Comparison of ENCODE assay signal across 15 cellular contexts in the genomic region with DNA sequence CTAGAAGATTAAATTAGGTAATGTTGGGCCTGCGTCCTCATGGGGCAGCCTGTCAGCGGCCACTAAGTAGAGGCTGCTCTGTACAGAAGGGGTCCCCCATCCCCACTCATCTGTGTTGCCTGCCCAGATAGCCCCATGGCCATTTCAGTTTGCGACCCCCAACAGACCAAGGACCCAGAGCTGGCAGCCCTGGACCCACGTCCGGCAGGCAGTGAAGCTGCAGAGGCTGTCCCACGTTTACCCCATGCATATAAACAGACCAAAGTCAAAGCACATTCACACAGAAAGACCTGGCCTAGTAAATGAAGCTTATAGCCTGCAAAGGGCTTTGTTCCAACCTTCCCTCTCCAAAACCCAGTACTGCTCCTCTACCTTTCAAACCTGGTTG. TPM values are rescaled to one million over a fixed set of nuclear protein-coding genes. Genes with fewer than 3 reads are reported as not detected.
DNase-seq lines count a peak whose midpoint lies in the region; ATAC-seq, FAIRE-seq and TF ChIP-seq lines count a peak whose summit lies in the region.
"Had no signal": no experiment of that assay in that cellular context is flagged by ENCODE, and none has a peak within 500 bp of the region (broad histone marks: within the 10 kb centered on the region; RNA-seq: fewer than 3 reads in every experiment).

No MANE protein-coding gene starts in this region.

- no peak for FAIRE-seq in HepG2 (lab: Jason Lieb, UNC)

- H3K4ac ChIP-seq in trophoblast cell (ENCODE audit: low read depth, low read length): no peak overlapping the region

- TF ChIP-seq CTCF in HepG2 (CRISPR knock-in tag; IDR thresholded peaks at IDR 0.05): no peak
- no peak for TF ChIP-seq CTCF in testis (IDR thresholded peaks at IDR 0.05)
- no peak for TF ChIP-seq CTCF in upper lobe of left lung (IDR thresholded peaks at IDR 0.05)

- H2BK12ac ChIP-seq in trophoblast cell (ENCODE audit: low read length): no peak overlapping the region

- H2BK5ac ChIP-seq in trophoblast cell (ENCODE audit: low read depth, low read length, poor library complexity): no peak overlapping the region

- peaks cover 35% of the 10 kb centered on the region for H4K20me1 ChIP-seq in HepG2 (ENCODE audit: insufficient read depth, low read length)

- TF ChIP-seq EP300 in HepG2 (IDR thresholded peaks at IDR 0.05; ENCODE audit: low read depth in 2 of 2, low read length in 2 of 2): no peak
- TF ChIP-seq EP300 in HepG2 (CRISPR knock-in tag; IDR thresholded peaks at IDR 0.05; ENCODE audit: borderline replicate concordance): no peak
- no peak for TF ChIP-seq EP300 in upper lobe of left lung (IDR thresholded peaks at IDR 0.05)

- H3K9ac ChIP-seq in HepG2 (ENCODE audit: insufficient read depth, low read depth, low read length): peak overlapping the region; percentile 45
- no peak overlapping the region for H3K9ac ChIP-seq in trophoblast cell (ENCODE audit: low read length)

- intact Hi-C loops in HepG2 (cut with micrococcal nuclease; ENCODE audit: unreplicated experiment): loop anchor here (1.0 to 2.0 kb wide), 2 partner anchors 15 to 60 kb away; a partner anchor contains a TSS
- intact Hi-C loops in testis (cut with DNase I; ENCODE audit: low total_unique reads): no loop called here

- H3K9me3 ChIP-seq in HepG2 (ENCODE audit: low read length) (no peaks in the 10 kb centered on the region), testis (no peaks in the 10 kb centered on the region), trophoblast cell (ENCODE audit: insufficient read depth, low read depth, low read length) (no peaks in the 10 kb centered on the region), upper lobe of left lung (no peaks in the 10 kb centered on the region)
- H3K9me3 ChIP-seq: sigmoid colon, uterus had no signal

- H4K91ac ChIP-seq in trophoblast cell (ENCODE audit: low read depth, low read length): no peak overlapping the region

- POLR2A ChIA-PET in activated CD8-positive, alpha-beta T cell treated with anti-CD3 and anti-CD28 coated beads, Interleukin-2, amount 10 ng/mL, durations not matched to agents 7 days and 5 days (lab: Charles Lee): interaction anchor here (0.5 to 1.2 kb wide), 2 partner anchors 11 to 13 kb away, joined by 3 to 5 read pairs; a partner anchor contains a TSS
- POLR2A ChIA-PET in HepG2 (lab: Yijun Ruan, JAX): interaction anchor here (1.6 to 5.8 kb wide), 4 partner anchors 9 to 14 kb away, joined by 6 to 52 read pairs (median 12); a partner anchor contains a TSS

- TF ChIP-seq RAD21 in HepG2 (CRISPR knock-in tag; IDR thresholded peaks at IDR 0.05): no peak

- H3K27ac ChIP-seq in HepG2 (ENCODE audit: extremely low read length, insufficient read depth, low read length) (peak overlapping the region; percentile 68), testis (no peak overlapping the region), trophoblast cell (ENCODE audit: low read depth, low read length) (no peak overlapping the region), upper lobe of left lung (no peak overlapping the region)
- H3K27ac ChIP-seq: sigmoid colon, SK-N-MC, uterus had no signal

- H3K27me3 ChIP-seq in HepG2 (ENCODE audit: control insufficient read depth in 1 of 2, insufficient read depth in 2 of 2, low read length in 2 of 2) (no peaks in the 10 kb centered on the region), testis (no peaks in the 10 kb centered on the region), trophoblast cell (ENCODE audit: insufficient read depth, low read length) (no peaks in the 10 kb centered on the region), upper lobe of left lung (no peaks in the 10 kb centered on the region)
- H3K27me3 ChIP-seq: sigmoid colon, uterus had no signal

- H3K4me1 ChIP-seq in HepG2 (ENCODE audit: insufficient read depth, low read length) (peaks cover 55% of the 10 kb centered on the region), testis (peaks cover 8% of the 10 kb centered on the region), trophoblast cell (ENCODE audit: control insufficient read depth in 1 of 2, insufficient read depth in 2 of 2, low read length in 2 of 2) (peaks cover 8 to 13% of the 10 kb centered on the region in 2 experiments), upper lobe of left lung (peaks cover 19 to 56% (median 25%) of the 10 kb centered on the region in 4 donors)

- no peak overlapping the region for H3K14ac ChIP-seq in trophoblast cell (ENCODE audit: low read length)

- in situ Hi-C loops in HepG2 (cut with HindIII; ENCODE audit: extremely low pct_ligation_motif_present, low pct_unique_long_range_greater_than_20kb): no loop called here

- BruUV-seq in HepG2 (replicated peaks; lab: Mats Ljungman, UMichigan): no TSS peak

- H3K79me2 ChIP-seq in HepG2 (ENCODE audit: insufficient read depth, low read length) (peaks cover 62% of the 10 kb centered on the region), trophoblast cell (ENCODE audit: control insufficient read depth, insufficient read depth, low read length, poor library complexity) (peaks cover 15% of the 10 kb centered on the region)

- no peak overlapping the region for H2BK120ac ChIP-seq in trophoblast cell (ENCODE audit: insufficient read depth, low read length, poor library complexity)

- no peak overlapping the region for H4K12ac ChIP-seq in trophoblast cell (ENCODE audit: low read depth, low read length)

- H3K4me3 Mint-ChIP-seq in activated CD8-positive, alpha-beta T cell treated with anti-CD3 and anti-CD28 coated beads, Interleukin-2, amount 10 ng/mL, durations not matched to agents 7 days and 5 days: no peak overlapping the region

- no peaks in the 10 kb centered on the region for H3K27me3 Mint-ChIP-seq in activated CD8-positive, alpha-beta T cell treated with anti-CD3 and anti-CD28 coated beads, Interleukin-2, amount 10 ng/mL, durations not matched to agents 7 days and 5 days (ENCODE audit: low read depth)

- H3K4me3 ChIP-seq in HepG2 (replicated peaks in 1 of 3; ENCODE audit: insufficient read depth in 1 of 3, low read depth in 2 of 3, low read length in 3 of 3) (peak overlapping the region in 2 of 3 experiments; percentile 13 to 84; a peak in 3 of 6 replicates), testis (no peak overlapping the region), trophoblast cell (ENCODE audit: low read depth, low read length) (no peak overlapping the region), upper lobe of left lung (no peak overlapping the region)
- H3K4me3 ChIP-seq: sigmoid colon, SK-N-MC, uterus had no signal

- peaks cover 9% of the 10 kb centered on the region for H3K79me1 ChIP-seq in trophoblast cell (ENCODE audit: low read length)

- H2AK5ac ChIP-seq in trophoblast cell (ENCODE audit: low read length): no peak overlapping the region

- H3K9me3 Mint-ChIP-seq in activated CD8-positive, alpha-beta T cell treated with anti-CD3 and anti-CD28 coated beads, Interleukin-2, amount 10 ng/mL, durations not matched to agents 7 days and 5 days (ENCODE audit: insufficient read depth): no peaks in the 10 kb centered on the region

- CTCF ChIA-PET in activated CD8-positive, alpha-beta T cell treated with anti-CD3 and anti-CD28 coated beads, Interleukin-2, amount 10 ng/mL, durations not matched to agents 7 days and 5 days (lab: Charles Lee): interaction anchor here (0.9 to 1.8 kb wide), 2 partner anchors 10 to 14 kb away, joined by 3 to 6 read pairs; no protein-coding TSS in a partner anchor
- CTCF ChIA-PET in HepG2 (lab: Yijun Ruan, JAX; ENCODE audit: low intra/inter-chr PET ratio, low total read pairs): interaction anchor here (1.0 kb wide), 1 partner anchor 14 kb away, joined by 3 read pairs; a partner anchor contains a TSS

- H3K36me3 ChIP-seq in HepG2 (replicated peaks in 1 of 2; ENCODE audit: control insufficient read depth in 1 of 2, insufficient read depth in 2 of 2, low read length in 2 of 2) (peaks cover 27 to 51% of the 10 kb centered on the region in 2 experiments), testis (ENCODE audit: low read depth, missing control alignments) (no peaks in the 10 kb centered on the region), trophoblast cell (ENCODE audit: control insufficient read depth in 1 of 2, insufficient read depth in 2 of 2, low read length in 2 of 2) (peaks cover 58 to 63% of the 10 kb centered on the region in 2 experiments), upper lobe of left lung (peaks cover 26 to 72% (median 50%) of the 10 kb centered on the region in 4 donors)
- H3K36me3 ChIP-seq: uterus had no signal

- peaks cover 35% of the 10 kb centered on the region for H3K4me1 Mint-ChIP-seq in activated CD8-positive, alpha-beta T cell treated with anti-CD3 and anti-CD28 coated beads, Interleukin-2, amount 10 ng/mL, durations not matched to agents 7 days and 5 days (ENCODE audit: low read depth)

- H3K27ac Mint-ChIP-seq in activated CD8-positive, alpha-beta T cell treated with anti-CD3 and anti-CD28 coated beads, Interleukin-2, amount 10 ng/mL, durations not matched to agents 7 days and 5 days: peak overlapping the region; percentile 43

- H3K4me2 ChIP-seq in HepG2 (ENCODE audit: low read depth, low read length): peak overlapping the region; percentile 80
- no peak overlapping the region for H3K4me2 ChIP-seq in trophoblast cell (ENCODE audit: low read length)

- TF ChIP-seq POLR2A in HepG2 (IDR thresholded peaks at IDR 0.05; ENCODE audit: insufficient read depth in 1 of 2, low read depth in 2 of 2, low read length in 2 of 2) (peak in 1 of 2 experiments; percentile 40; a peak in 2 of 4 replicates), testis (IDR thresholded peaks at IDR 0.05) (no peak), upper lobe of left lung (IDR thresholded peaks at IDR 0.05) (no peak)

- ATAC-seq in activated CD8-positive, alpha-beta T cell treated with anti-CD3 and anti-CD28 coated beads, Interleukin-2, amount 10 ng/mL, durations not matched to agents 7 days and 5 days: no peak
- ATAC-seq in HepG2 (no peak; the same call in 2 of the 3 replicates), upper lobe of left lung (ENCODE audit: low FRiP score in 2 of 2) (no peak)

- H3K23ac ChIP-seq in trophoblast cell (ENCODE audit: low read length): no peak overlapping the region

- DNase-seq in activated effector memory CD4-positive, alpha-beta T cell treated with anti-CD3 and anti-CD28 coated beads, Interleukin-2, amount 50 U/mL, for 16 hours: peak; percentile 52
- no peak for DNase-seq in activated effector memory CD4-positive, alpha-beta T cell treated with Interleukin-2 at 50 U/mL for 16 hours
- no peak for DNase-seq in activated CD8-positive, alpha-beta T cell treated with anti-CD3 and anti-CD28 coated beads, Interleukin-2, amount 10 ng/mL, durations not matched to agents 7 days and 5 days
- DNase-seq in HepG2 (ENCODE audit: low spot score) (no peak), testis (peak; percentile 11), trophoblast cell (no peak), upper lobe of left lung (no peak), HuH-7 (ENCODE audit: low spot score) (no peak)
- DNase-seq: activated CD4-positive, CD25-positive, alpha-beta regulatory T cell; cerebellar nuclear complex; NCI-H1436 treated with DMSO at 0.1 percent for 48 hours; NCI-H774; sigmoid colon; uterus had no signal

- WGBS in HepG2 (ENCODE audit: low lambda C conversion rate): 74% methylated on average over 5 of the region's 6 CpGs
- WGBS in testis, 2 donors: 82 to 87% methylated on average over 6 of the region's 6 CpGs
- no CpG with 5 or more reads among the region's 6 CpGs for WGBS in trophoblast cell (ENCODE audit: extremely low coverage, insufficient coverage, insufficient read length)
- 89 to 90% methylated on average over 6 of the region's 6 CpGs for WGBS in upper lobe of left lung, 2 donors

- H2AFZ ChIP-seq in HepG2 (ENCODE audit: low read length) (no peak overlapping the region), trophoblast cell (ENCODE audit: insufficient read depth, low read length, poor library complexity) (no peak overlapping the region)

- no peak overlapping the region for H3K18ac ChIP-seq in trophoblast cell (ENCODE audit: low read length)

- H4K8ac ChIP-seq in trophoblast cell (ENCODE audit: low read depth, low read length): no peak overlapping the region

- H3K36me3 Mint-ChIP-seq in activated CD8-positive, alpha-beta T cell treated with anti-CD3 and anti-CD28 coated beads, Interleukin-2, amount 10 ng/mL, durations not matched to agents 7 days and 5 days (ENCODE audit: low read depth): peaks cover 68% of the 10 kb centered on the region

RNA-seq across cellular contexts. Expression of a gene that starts 4.6 kb away (rescaled TPM):
- 10 to 100 TPM; 15.2 to 16.0 TPM for total RNA-seq in activated CD8-positive, alpha-beta T cell treated with anti-CD3 and anti-CD28 coated beads, Interleukin-2, amount 10 ng/mL, durations not matched to agents 7 days and 5 days
- total RNA-seq in HepG2 (2016; rRNA removed; fragmentation: Illumina TruSeq; extraction: Trizol) (26.8 and 48.8 TPM in 2 replicates), testis (10 to 100 TPM; 25.7 to 27.9 TPM), upper lobe of left lung (10 to 100 TPM in 5 of 6 donors, 1 to 10 TPM in 1; 6.9 to 22.0 (median 13.5) TPM)
- total RNA-seq in HepG2 (2016; cell fraction: cytosol; rRNA removed; fragmentation: Illumina TruSeq; extraction: Trizol; ENCODE audit: low read depth): 18.2 and 24.6 TPM in 2 replicates
- 28.5 and 44.0 TPM in 2 replicates for total RNA-seq in HepG2 (2016; cell fraction: insoluble cytoplasmic fraction; rRNA removed; fragmentation: Illumina TruSeq; extraction: Trizol)
- total RNA-seq in HepG2 (2016; cell fraction: membrane; rRNA removed; fragmentation: Illumina TruSeq; extraction: Trizol): 38.4 and 44.7 TPM in 2 replicates
- total RNA-seq in HepG2 (2016; cell fraction: nucleus; rRNA removed; fragmentation: Illumina TruSeq; extraction: Trizol): 29.9 and 30.3 TPM in 2 replicates
- polyA plus RNA-seq in HepG2 (2011; rRNA removed) (12.4 and 15.5 TPM in 2 replicates), testis (ENCODE audit: insufficient read depth, low read depth, low replicate concordance) (3.9 TPM)
- polyA plus RNA-seq in HepG2 (2011; cell fraction: cytosol; rRNA removed): 22.8 and 23.1 TPM in 2 replicates
- 24.7 and 25.0 TPM in 2 replicates for polyA plus RNA-seq in HepG2 (2011; cell fraction: nucleus; rRNA removed)
- polyA plus RNA-seq in HepG2 (2012): 6.4 and 8.7 TPM in 2 replicates
- polyA plus RNA-seq in HepG2 (2016; cell fraction: cytosol; fragmentation: Illumina TruSeq; extraction: Trizol; ENCODE audit: low read depth): 23.5 and 29.1 TPM in 2 replicates
- 23.7 and 27.1 TPM in 2 replicates for polyA plus RNA-seq in HepG2 (2016; cell fraction: insoluble cytoplasmic fraction; fragmentation: Illumina TruSeq; extraction: Trizol; ENCODE audit: low read depth)
- polyA plus RNA-seq in HepG2 (2016; cell fraction: membrane; fragmentation: Illumina TruSeq; extraction: Trizol; ENCODE audit: low read depth): 21.1 and 25.6 TPM in 2 replicates
- 37.8 and 54.6 TPM in 2 replicates for polyA plus RNA-seq in HepG2 (2016; cell fraction: nucleus; fragmentation: Illumina TruSeq; extraction: Trizol; ENCODE audit: insufficient read depth, low read depth)
- 4.4 and 16.0 TPM in 2 replicates for polyA minus RNA-seq in HepG2 (2011; rRNA and poly(A)+ RNA removed; ENCODE audit: low replicate concordance)
- polyA minus RNA-seq in HepG2 (2011; cell fraction: cytosol; rRNA and poly(A)+ RNA removed): 15.6 and 19.5 TPM in 2 replicates
- 6.3 and 19.4 TPM in 2 replicates for polyA minus RNA-seq in HepG2 (2011; cell fraction: nucleus; rRNA and poly(A)+ RNA removed)
- 9.9 and 10.6 TPM in 2 replicates for polyA plus RNA-seq in trophoblast cell (2013)

RNA-seq across cellular contexts. Expression of a gene that starts 13.6 kb away (rescaled TPM):
- total RNA-seq in activated CD8-positive, alpha-beta T cell treated with anti-CD3 and anti-CD28 coated beads, Interleukin-2, amount 10 ng/mL, durations not matched to agents 7 days and 5 days: 10 to 100 TPM; 37.6 to 37.7 TPM
- 52.1 and 55.3 TPM in 2 replicates for total RNA-seq in HepG2 (2016; rRNA removed; fragmentation: Illumina TruSeq; extraction: Trizol)
- total RNA-seq in HepG2 (2016; cell fraction: cytosol; rRNA removed; fragmentation: Illumina TruSeq; extraction: Trizol; ENCODE audit: low read depth): 10.7 and 10.9 TPM in 2 replicates
- total RNA-seq in HepG2 (2016; cell fraction: insoluble cytoplasmic fraction; rRNA removed; fragmentation: Illumina TruSeq; extraction: Trizol): 51.4 and 55.0 TPM in 2 replicates
- total RNA-seq in HepG2 (2016; cell fraction: membrane; rRNA removed; fragmentation: Illumina TruSeq; extraction: Trizol): 19.3 and 21.7 TPM in 2 replicates
- 36.9 and 39.9 TPM in 2 replicates for total RNA-seq in HepG2 (2016; cell fraction: nucleus; rRNA removed; fragmentation: Illumina TruSeq; extraction: Trizol)
- polyA plus RNA-seq in HepG2 (2011; rRNA removed): 45.5 and 53.9 TPM in 2 replicates
- 41.6 and 42.2 TPM in 2 replicates for polyA plus RNA-seq in HepG2 (2011; cell fraction: cytosol; rRNA removed)
- polyA plus RNA-seq in HepG2 (2011; cell fraction: nucleus; rRNA removed): 54.2 and 55.8 TPM in 2 replicates
- 25.6 and 25.8 TPM in 2 replicates for polyA plus RNA-seq in HepG2 (2012)
- polyA plus RNA-seq in HepG2 (2016; cell fraction: cytosol; fragmentation: Illumina TruSeq; extraction: Trizol; ENCODE audit: low read depth): 4.5 and 4.6 TPM in 2 replicates
- 43.6 and 45.3 TPM in 2 replicates for polyA plus RNA-seq in HepG2 (2016; cell fraction: insoluble cytoplasmic fraction; fragmentation: Illumina TruSeq; extraction: Trizol; ENCODE audit: low read depth)
- 8.1 and 10.3 TPM in 2 replicates for polyA plus RNA-seq in HepG2 (2016; cell fraction: membrane; fragmentation: Illumina TruSeq; extraction: Trizol; ENCODE audit: low read depth)
- 58.0 and 62.4 TPM in 2 replicates for polyA plus RNA-seq in HepG2 (2016; cell fraction: nucleus; fragmentation: Illumina TruSeq; extraction: Trizol; ENCODE audit: insufficient read depth, low read depth)
- polyA minus RNA-seq in HepG2 (2011; rRNA and poly(A)+ RNA removed; ENCODE audit: low replicate concordance): 107 and 148 TPM in 2 replicates
- polyA minus RNA-seq in HepG2 (2011; cell fraction: cytosol; rRNA and poly(A)+ RNA removed): 58.2 and 58.3 TPM in 2 replicates
- 63.6 and 70.5 TPM in 2 replicates for polyA minus RNA-seq in HepG2 (2011; cell fraction: nucleus; rRNA and poly(A)+ RNA removed)
- 10 to 100 TPM; 90.8 to 96.6 TPM for total RNA-seq in testis
- 74.1 TPM for polyA plus RNA-seq in testis (ENCODE audit: insufficient read depth, low read depth, low replicate concordance)
- polyA plus RNA-seq in trophoblast cell (2013): 21.2 and 21.4 TPM in 2 replicates
- 10 to 100 TPM; 33.5 to 62.9 (median 37.0) TPM for total RNA-seq in upper lobe of left lung

RNA-seq across cellular contexts. Expression of a gene that starts 13.8 kb away (rescaled TPM):
- 10 to 100 TPM; 35.3 to 36.0 TPM for total RNA-seq in activated CD8-positive, alpha-beta T cell treated with anti-CD3 and anti-CD28 coated beads, Interleukin-2, amount 10 ng/mL, durations not matched to agents 7 days and 5 days
- total RNA-seq in HepG2 (2016; rRNA removed; fragmentation: Illumina TruSeq; extraction: Trizol) (114 and 144 TPM in 2 replicates), testis (10 to 100 TPM; 16.2 to 17.2 TPM), upper lobe of left lung (10 to 100 TPM in 4 of 6 donors, 1 to 10 TPM in 2; 2.7 to 21.0 (median 14.1) TPM)
- 18.2 and 22.3 TPM in 2 replicates for total RNA-seq in HepG2 (2016; cell fraction: cytosol; rRNA removed; fragmentation: Illumina TruSeq; extraction: Trizol; ENCODE audit: low read depth)
- total RNA-seq in HepG2 (2016; cell fraction: insoluble cytoplasmic fraction; rRNA removed; fragmentation: Illumina TruSeq; extraction: Trizol): 111 and 158 TPM in 2 replicates
- total RNA-seq in HepG2 (2016; cell fraction: membrane; rRNA removed; fragmentation: Illumina TruSeq; extraction: Trizol): 44.6 and 49.9 TPM in 2 replicates
- 41.5 and 45.6 TPM in 2 replicates for total RNA-seq in HepG2 (2016; cell fraction: nucleus; rRNA removed; fragmentation: Illumina TruSeq; extraction: Trizol)
- polyA plus RNA-seq in HepG2 (2011; rRNA removed) (14.0 and 15.3 TPM in 2 replicates), testis (ENCODE audit: insufficient read depth, low read depth, low replicate concordance) (22.4 TPM)
- 14.2 and 20.2 TPM in 2 replicates for polyA plus RNA-seq in HepG2 (2011; cell fraction: cytosol; rRNA removed)
- 6.7 and 10.3 TPM in 2 replicates for polyA plus RNA-seq in HepG2 (2011; cell fraction: nucleus; rRNA removed)
- polyA plus RNA-seq in HepG2 (2012): 36.0 and 46.6 TPM in 2 replicates
- polyA plus RNA-seq in HepG2 (2016; cell fraction: cytosol; fragmentation: Illumina TruSeq; extraction: Trizol; ENCODE audit: low read depth): 8.3 and 9.9 TPM in 2 replicates
- 140 and 161 TPM in 2 replicates for polyA plus RNA-seq in HepG2 (2016; cell fraction: insoluble cytoplasmic fraction; fragmentation: Illumina TruSeq; extraction: Trizol; ENCODE audit: low read depth)
- 25.6 and 25.8 TPM in 2 replicates for polyA plus RNA-seq in HepG2 (2016; cell fraction: membrane; fragmentation: Illumina TruSeq; extraction: Trizol; ENCODE audit: low read depth)
- polyA plus RNA-seq in HepG2 (2016; cell fraction: nucleus; fragmentation: Illumina TruSeq; extraction: Trizol; ENCODE audit: insufficient read depth, low read depth): 69.5 and 74.1 TPM in 2 replicates
- polyA minus RNA-seq in HepG2 (2011; rRNA and poly(A)+ RNA removed; ENCODE audit: low replicate concordance): 18.1 and 22.6 TPM in 2 replicates
- 14.7 and 15.0 TPM in 2 replicates for polyA minus RNA-seq in HepG2 (2011; cell fraction: cytosol; rRNA and poly(A)+ RNA removed)
- polyA minus RNA-seq in HepG2 (2011; cell fraction: nucleus; rRNA and poly(A)+ RNA removed): 21.9 and 26.0 TPM in 2 replicates
- 19.3 and 20.2 TPM in 2 replicates for polyA plus RNA-seq in trophoblast cell (2013)

RNA-seq across cellular contexts. Expression of a gene that starts 14.6 kb away (rescaled TPM):
- 10 to 100 TPM; 31.4 to 33.7 TPM for total RNA-seq in activated CD8-positive, alpha-beta T cell treated with anti-CD3 and anti-CD28 coated beads, Interleukin-2, amount 10 ng/mL, durations not matched to agents 7 days and 5 days
- 21.0 and 27.9 TPM in 2 replicates for total RNA-seq in HepG2 (2016; rRNA removed; fragmentation: Illumina TruSeq; extraction: Trizol)
- 22.9 and 26.6 TPM in 2 replicates for total RNA-seq in HepG2 (2016; cell fraction: cytosol; rRNA removed; fragmentation: Illumina TruSeq; extraction: Trizol; ENCODE audit: low read depth)
- total RNA-seq in HepG2 (2016; cell fraction: insoluble cytoplasmic fraction; rRNA removed; fragmentation: Illumina TruSeq; extraction: Trizol): 20.6 and 26.3 TPM in 2 replicates
- 35.0 and 37.1 TPM in 2 replicates for total RNA-seq in HepG2 (2016; cell fraction: membrane; rRNA removed; fragmentation: Illumina TruSeq; extraction: Trizol)
- 20.1 and 24.2 TPM in 2 replicates for total RNA-seq in HepG2 (2016; cell fraction: nucleus; rRNA removed; fragmentation: Illumina TruSeq; extraction: Trizol)
- 13.2 and 15.7 TPM in 2 replicates for polyA plus RNA-seq in HepG2 (2011; rRNA removed)
- 13.5 TPM in 2 replicates for polyA plus RNA-seq in HepG2 (2011; cell fraction: cytosol; rRNA removed)
- polyA plus RNA-seq in HepG2 (2011; cell fraction: nucleus; rRNA removed): 19.8 and 23.6 TPM in 2 replicates
- polyA plus RNA-seq in HepG2 (2012): 35.1 and 39.0 TPM in 2 replicates
- 17.7 and 22.9 TPM in 2 replicates for polyA plus RNA-seq in HepG2 (2016; cell fraction: cytosol; fragmentation: Illumina TruSeq; extraction: Trizol; ENCODE audit: low read depth)
- 25.9 and 27.3 TPM in 2 replicates for polyA plus RNA-seq in HepG2 (2016; cell fraction: insoluble cytoplasmic fraction; fragmentation: Illumina TruSeq; extraction: Trizol; ENCODE audit: low read depth)
- 29.1 and 33.5 TPM in 2 replicates for polyA plus RNA-seq in HepG2 (2016; cell fraction: membrane; fragmentation: Illumina TruSeq; extraction: Trizol; ENCODE audit: low read depth)
- polyA plus RNA-seq in HepG2 (2016; cell fraction: nucleus; fragmentation: Illumina TruSeq; extraction: Trizol; ENCODE audit: insufficient read depth, low read depth): 40.5 and 45.1 TPM in 2 replicates
- polyA minus RNA-seq in HepG2 (2011; rRNA and poly(A)+ RNA removed; ENCODE audit: low replicate concordance): 26.2 and 31.9 TPM in 2 replicates
- 8.4 and 11.2 TPM in 2 replicates for polyA minus RNA-seq in HepG2 (2011; cell fraction: cytosol; rRNA and poly(A)+ RNA removed)
- 15.3 and 19.3 TPM in 2 replicates for polyA minus RNA-seq in HepG2 (2011; cell fraction: nucleus; rRNA and poly(A)+ RNA removed)
- 10 to 100 TPM; 39.8 to 43.1 TPM for total RNA-seq in testis
- polyA plus RNA-seq in testis (ENCODE audit: insufficient read depth, low read depth, low replicate concordance): 31.9 TPM
- 24.7 and 25.2 TPM in 2 replicates for polyA plus RNA-seq in trophoblast cell (2013)
- 10 to 100 TPM; 27.8 to 48.6 (median 32.9) TPM for total RNA-seq in upper lobe of left lung

RNA-seq across cellular contexts. Expression of a gene that starts 25.8 kb away (rescaled TPM):
- total RNA-seq in activated CD8-positive, alpha-beta T cell treated with anti-CD3 and anti-CD28 coated beads, Interleukin-2, amount 10 ng/mL, durations not matched to agents 7 days and 5 days: 1 to 10 TPM; 1.4 to 1.8 TPM
- total RNA-seq in HepG2 (2016; rRNA removed; fragmentation: Illumina TruSeq; extraction: Trizol) (6.4 and 14.4 TPM in 2 replicates), testis (1 to 10 TPM in 1 of 2 donors, not detected in 1; 1.4 TPM), upper lobe of left lung (1 to 10 TPM in 2 of 6 donors, under 1 TPM in 2, not detected in 2; 0.43 to 2.6 (median 1.1) TPM)
- 2.9 and 4.8 TPM in 2 replicates for total RNA-seq in HepG2 (2016; cell fraction: cytosol; rRNA removed; fragmentation: Illumina TruSeq; extraction: Trizol; ENCODE audit: low read depth)
- 9.7 and 13.1 TPM in 2 replicates for total RNA-seq in HepG2 (2016; cell fraction: insoluble cytoplasmic fraction; rRNA removed; fragmentation: Illumina TruSeq; extraction: Trizol)
- total RNA-seq in HepG2 (2016; cell fraction: membrane; rRNA removed; fragmentation: Illumina TruSeq; extraction: Trizol): 4.0 and 4.4 TPM in 2 replicates
- total RNA-seq in HepG2 (2016; cell fraction: nucleus; rRNA removed; fragmentation: Illumina TruSeq; extraction: Trizol): 9.6 and 11.2 TPM in 2 replicates
- polyA plus RNA-seq in HepG2 (2011; rRNA removed) (9.8 and 10.5 TPM in 2 replicates), testis (ENCODE audit: insufficient read depth, low read depth, low replicate concordance) (1.6 TPM)
- 8.0 and 12.8 TPM in 2 replicates for polyA plus RNA-seq in HepG2 (2011; cell fraction: cytosol; rRNA removed)
- polyA plus RNA-seq in HepG2 (2011; cell fraction: nucleus; rRNA removed): 3.0 and 4.5 TPM in 2 replicates
- 6.0 and 10.3 TPM in 2 replicates for polyA plus RNA-seq in HepG2 (2012)
- 3.8 and 4.3 TPM in 2 replicates for polyA plus RNA-seq in HepG2 (2016; cell fraction: cytosol; fragmentation: Illumina TruSeq; extraction: Trizol; ENCODE audit: low read depth)
- polyA plus RNA-seq in HepG2 (2016; cell fraction: insoluble cytoplasmic fraction; fragmentation: Illumina TruSeq; extraction: Trizol; ENCODE audit: low read depth): 7.5 and 10.5 TPM in 2 replicates
- 3.5 and 4.2 TPM in 2 replicates for polyA plus RNA-seq in HepG2 (2016; cell fraction: membrane; fragmentation: Illumina TruSeq; extraction: Trizol; ENCODE audit: low read depth)
- 17.8 and 20.3 TPM in 2 replicates for polyA plus RNA-seq in HepG2 (2016; cell fraction: nucleus; fragmentation: Illumina TruSeq; extraction: Trizol; ENCODE audit: insufficient read depth, low read depth)
- polyA minus RNA-seq in HepG2 (2011; rRNA and poly(A)+ RNA removed; ENCODE audit: low replicate concordance): 1.3 and 10.3 TPM in 2 replicates
- polyA minus RNA-seq in HepG2 (2011; cell fraction: cytosol; rRNA and poly(A)+ RNA removed): 1.6 and 2.7 TPM in 2 replicates
- polyA minus RNA-seq in HepG2 (2011; cell fraction: nucleus; rRNA and poly(A)+ RNA removed): 6.2 and 6.7 TPM in 2 replicates
- polyA plus RNA-seq in trophoblast cell (2013): 0.11 and 0.14 TPM in 2 replicates
- total RNA-seq: sigmoid colon had no signal

Comparison
In these comparisons a context has a peak if more than half of its experiments do, and no peak if none do; other contexts are left out.
1. DNase-seq: peak in activated effector memory CD4-positive, alpha-beta T cell treated with anti-CD3 and anti-CD28 coated beads, Interleukin-2, amount 50 U/mL, for 16 hours (single experiment) and testis (single experiment); none in activated effector memory CD4-positive, alpha-beta T cell treated with Interleukin-2 at 50 U/mL for 16 hours (single experiment), activated CD8-positive, alpha-beta T cell treated with anti-CD3 and anti-CD28 coated beads, Interleukin-2, amount 10 ng/mL, durations not matched to agents 7 days and 5 days (single experiment), HepG2 (single experiment), trophoblast cell (0 of 2), upper lobe of left lung (0 of 2) and HuH-7 (single experiment).
2. H3K4me3 ChIP-seq: peak in HepG2 (2 of 3); none in testis (0 of 2), trophoblast cell (single experiment) and upper lobe of left lung (0 of 4).